Comparison of ENCODE assay signal across 1 cellular context in the genomic region with DNA sequence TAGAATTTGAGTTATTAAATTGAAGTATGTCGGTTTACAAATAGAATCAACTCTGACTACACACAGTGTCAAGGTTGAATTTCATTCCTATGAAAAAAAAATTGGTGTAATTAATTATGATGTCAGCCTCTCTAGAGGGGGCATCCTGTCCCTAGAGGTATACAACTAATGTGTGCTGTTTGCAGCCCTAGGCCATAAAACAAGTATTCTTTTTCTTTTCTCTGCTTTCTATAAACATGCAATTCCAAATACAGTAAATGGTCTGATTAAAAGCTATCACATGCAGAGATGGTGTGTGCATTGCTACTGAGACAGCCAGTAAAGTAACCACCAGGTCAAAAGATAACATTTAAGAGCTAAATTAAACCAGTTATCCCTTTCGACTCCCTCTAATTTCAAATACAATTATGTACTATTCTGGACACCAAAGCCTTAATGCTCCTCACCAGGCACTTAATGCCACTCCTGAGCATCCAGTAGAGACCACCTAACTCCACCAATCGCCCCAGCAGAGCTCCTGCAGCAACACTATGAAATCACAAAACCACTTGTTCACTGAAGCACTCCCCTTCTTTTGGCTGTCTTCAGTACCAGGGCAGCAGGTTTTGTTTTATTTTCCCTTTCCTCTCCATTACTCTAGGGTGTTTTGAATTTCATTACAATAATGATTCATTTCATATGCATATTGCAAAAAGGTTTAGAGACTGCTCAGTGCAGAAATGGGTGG.
A peak's percentile ranks its signal among the peaks of the same experiment; 100 is the strongest.
TF ChIP-seq lines count a peak whose summit lies in the region.

No MANE protein-coding gene starts in this region.

TF ChIP-seq in HEK293, 187 proteins besides CTCF, POLR2A, EP300 and RAD21 (continued from another document):
- TF ChIP-seq, protein P1, sequence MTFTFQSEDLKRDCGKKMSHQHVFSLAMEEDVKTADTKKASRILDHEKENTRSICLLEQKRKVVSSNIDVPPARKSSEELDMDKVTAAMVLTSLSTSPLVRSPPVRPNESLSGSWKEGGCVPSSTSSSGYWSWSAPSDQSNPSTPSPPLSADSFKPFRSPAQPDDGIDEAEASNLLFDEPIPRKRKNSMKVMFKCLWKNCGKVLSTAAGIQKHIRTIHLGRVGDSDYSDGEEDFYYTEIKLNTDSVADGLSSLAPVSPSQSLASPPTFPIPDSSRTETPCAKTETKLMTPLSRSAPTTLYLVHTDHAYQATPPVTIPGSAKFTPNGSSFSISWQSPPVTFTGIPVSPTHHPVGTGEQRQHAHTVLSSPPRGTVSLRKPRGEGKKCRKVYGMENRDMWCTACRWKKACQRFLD (tag by site-specific recombination; IDR thresholded peaks at IDR 0.05), result no peak
- TF ChIP-seq, protein P2, sequence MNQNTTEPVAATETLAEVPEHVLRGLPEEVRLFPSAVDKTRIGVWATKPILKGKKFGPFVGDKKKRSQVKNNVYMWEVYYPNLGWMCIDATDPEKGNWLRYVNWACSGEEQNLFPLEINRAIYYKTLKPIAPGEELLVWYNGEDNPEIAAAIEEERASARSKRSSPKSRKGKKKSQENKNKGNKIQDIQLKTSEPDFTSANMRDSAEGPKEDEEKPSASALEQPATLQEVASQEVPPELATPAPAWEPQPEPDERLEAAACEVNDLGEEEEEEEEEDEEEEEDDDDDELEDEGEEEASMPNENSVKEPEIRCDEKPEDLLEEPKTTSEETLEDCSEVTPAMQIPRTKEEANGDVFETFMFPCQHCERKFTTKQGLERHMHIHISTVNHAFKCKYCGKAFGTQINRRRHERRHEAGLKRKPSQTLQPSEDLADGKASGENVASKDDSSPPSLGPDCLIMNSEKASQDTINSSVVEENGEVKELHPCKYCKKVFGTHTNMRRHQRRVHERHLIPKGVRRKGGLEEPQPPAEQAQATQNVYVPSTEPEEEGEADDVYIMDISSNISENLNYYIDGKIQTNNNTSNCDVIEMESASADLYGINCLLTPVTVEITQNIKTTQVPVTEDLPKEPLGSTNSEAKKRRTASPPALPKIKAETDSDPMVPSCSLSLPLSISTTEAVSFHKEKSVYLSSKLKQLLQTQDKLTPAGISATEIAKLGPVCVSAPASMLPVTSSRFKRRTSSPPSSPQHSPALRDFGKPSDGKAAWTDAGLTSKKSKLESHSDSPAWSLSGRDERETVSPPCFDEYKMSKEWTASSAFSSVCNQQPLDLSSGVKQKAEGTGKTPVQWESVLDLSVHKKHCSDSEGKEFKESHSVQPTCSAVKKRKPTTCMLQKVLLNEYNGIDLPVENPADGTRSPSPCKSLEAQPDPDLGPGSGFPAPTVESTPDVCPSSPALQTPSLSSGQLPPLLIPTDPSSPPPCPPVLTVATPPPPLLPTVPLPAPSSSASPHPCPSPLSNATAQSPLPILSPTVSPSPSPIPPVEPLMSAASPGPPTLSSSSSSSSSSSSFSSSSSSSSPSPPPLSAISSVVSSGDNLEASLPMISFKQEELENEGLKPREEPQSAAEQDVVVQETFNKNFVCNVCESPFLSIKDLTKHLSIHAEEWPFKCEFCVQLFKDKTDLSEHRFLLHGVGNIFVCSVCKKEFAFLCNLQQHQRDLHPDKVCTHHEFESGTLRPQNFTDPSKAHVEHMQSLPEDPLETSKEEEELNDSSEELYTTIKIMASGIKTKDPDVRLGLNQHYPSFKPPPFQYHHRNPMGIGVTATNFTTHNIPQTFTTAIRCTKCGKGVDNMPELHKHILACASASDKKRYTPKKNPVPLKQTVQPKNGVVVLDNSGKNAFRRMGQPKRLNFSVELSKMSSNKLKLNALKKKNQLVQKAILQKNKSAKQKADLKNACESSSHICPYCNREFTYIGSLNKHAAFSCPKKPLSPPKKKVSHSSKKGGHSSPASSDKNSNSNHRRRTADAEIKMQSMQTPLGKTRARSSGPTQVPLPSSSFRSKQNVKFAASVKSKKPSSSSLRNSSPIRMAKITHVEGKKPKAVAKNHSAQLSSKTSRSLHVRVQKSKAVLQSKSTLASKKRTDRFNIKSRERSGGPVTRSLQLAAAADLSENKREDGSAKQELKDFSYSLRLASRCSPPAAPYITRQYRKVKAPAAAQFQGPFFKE (tag by site-specific recombination; IDR thresholded peaks at IDR 0.05; ENCODE audit: borderline replicate concordance), result no peak
- TF ChIP-seq ZNF248 (tag by site-specific recombination; IDR thresholded peaks at IDR 0.05) (no peak), ZFP69B (tag by site-specific recombination; IDR thresholded peaks at IDR 0.05) (no peak), ZNF324 (tag by site-specific recombination; IDR thresholded peaks at IDR 0.05) (0 out of 2 replicates have a peak, but pooled peaks have one; percentile 41), REPIN1 (tag by site-specific recombination; IDR thresholded peaks at IDR 0.05; ENCODE audit: low read depth) (no peak), ZNF549 (tag by site-specific recombination; IDR thresholded peaks at IDR 0.05) (no peak), ZNF350 (tag by site-specific recombination; IDR thresholded peaks at IDR 0.05) (no peak), ZNF133 (tag by site-specific recombination; IDR thresholded peaks at IDR 0.05) (no peak), GLI2 (tag by site-specific recombination; IDR thresholded peaks at IDR 0.05; ENCODE audit: borderline replicate concordance, low read depth) (no peak), ZNF157 (tag by site-specific recombination; IDR thresholded peaks at IDR 0.05) (no peak), SETDB1 (IDR thresholded peaks at IDR 0.05; ENCODE audit: insufficient read length, low read length) (no peak), ZNF596 (tag by site-specific recombination; IDR thresholded peaks at IDR 0.05) (no peak; the same call in 1 of the 2 replicates), ZNF341 (tag by site-specific recombination; IDR thresholded peaks at IDR 0.05; ENCODE audit: low read depth) (no peak), ZNF416 (tag by site-specific recombination; IDR thresholded peaks at IDR 0.05) (no peak), ZNF560 (tag by site-specific recombination; IDR thresholded peaks at IDR 0.05; ENCODE audit: borderline replicate concordance) (no peak), KLF8 (tag by site-specific recombination; IDR thresholded peaks at IDR 0.05) (no peak), ZNF366 (tag by site-specific recombination; conservative IDR thresholded peaks at IDR 0.05) (no peak), INSM2 (tag by site-specific recombination; IDR thresholded peaks at IDR 0.05) (no peak), ZNF112 (tag by site-specific recombination; IDR thresholded peaks at IDR 0.05) (no peak), ZNF48 (tag by site-specific recombination; IDR thresholded peaks at IDR 0.05) (no peak), ZNF202 (tag by site-specific recombination; IDR thresholded peaks at IDR 0.05; ENCODE audit: borderline replicate concordance) (no peak), SP7 (tag by site-specific recombination; IDR thresholded peaks at IDR 0.05) (no peak; the same call in 1 of the 2 replicates), ZNF311 (tag by site-specific recombination; IDR thresholded peaks at IDR 0.05; ENCODE audit: borderline replicate concordance) (no peak), ZNF473 (tag by site-specific recombination; IDR thresholded peaks at IDR 0.05) (no peak), ZNF555 (tag by site-specific recombination; conservative IDR thresholded peaks at IDR 0.05) (no peak), YY2 (tag by site-specific recombination; IDR thresholded peaks at IDR 0.05) (no peak), KLF9 (tag by site-specific recombination; IDR thresholded peaks at IDR 0.05; ENCODE audit: low read depth) (no peak), ZNF24 (tag by site-specific recombination; IDR thresholded peaks at IDR 0.05) (0 out of 2 replicates have a peak, but pooled peaks have one; percentile 17), ZNF670 (tag by site-specific recombination; IDR thresholded peaks at IDR 0.05; ENCODE audit: low read depth) (no peak), ZNF654 (tag by site-specific recombination; IDR thresholded peaks at IDR 0.05; ENCODE audit: low read depth) (no peak), ZNF791 (tag by site-specific recombination; IDR thresholded peaks at IDR 0.05) (no peak), ZIC2 (tag by site-specific recombination; IDR thresholded peaks at IDR 0.05) (peak; percentile 59), ZBTB48 (tag by site-specific recombination; IDR thresholded peaks at IDR 0.05) (no peak), ZNF398 (tag by site-specific recombination; IDR thresholded peaks at IDR 0.05) (no peak)
- TF ChIP-seq, protein P3, sequence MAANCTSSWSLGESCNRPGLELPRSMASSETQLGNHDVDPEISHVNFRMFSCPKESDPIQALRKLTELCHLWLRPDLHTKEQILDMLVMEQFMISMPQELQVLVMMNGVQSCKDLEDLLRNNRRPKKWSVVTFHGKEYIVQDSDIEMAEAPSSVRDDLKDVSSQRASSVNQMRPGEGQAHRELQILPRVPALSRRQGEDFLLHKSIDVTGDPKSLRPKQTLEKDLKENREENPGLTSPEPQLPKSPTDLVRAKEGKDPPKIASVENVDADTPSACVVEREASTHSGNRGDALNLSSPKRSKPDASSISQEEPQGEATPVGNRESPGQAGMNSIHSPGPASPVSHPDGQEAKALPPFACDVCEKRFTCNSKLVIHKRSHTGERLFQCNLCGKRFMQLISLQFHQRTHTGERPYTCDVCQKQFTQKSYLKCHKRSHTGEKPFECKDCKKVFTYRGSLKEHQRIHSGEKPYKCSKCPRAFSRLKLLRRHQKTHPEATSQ (tag by site-specific recombination; IDR thresholded peaks at IDR 0.05), result no peak
- TF ChIP-seq, protein P4, sequence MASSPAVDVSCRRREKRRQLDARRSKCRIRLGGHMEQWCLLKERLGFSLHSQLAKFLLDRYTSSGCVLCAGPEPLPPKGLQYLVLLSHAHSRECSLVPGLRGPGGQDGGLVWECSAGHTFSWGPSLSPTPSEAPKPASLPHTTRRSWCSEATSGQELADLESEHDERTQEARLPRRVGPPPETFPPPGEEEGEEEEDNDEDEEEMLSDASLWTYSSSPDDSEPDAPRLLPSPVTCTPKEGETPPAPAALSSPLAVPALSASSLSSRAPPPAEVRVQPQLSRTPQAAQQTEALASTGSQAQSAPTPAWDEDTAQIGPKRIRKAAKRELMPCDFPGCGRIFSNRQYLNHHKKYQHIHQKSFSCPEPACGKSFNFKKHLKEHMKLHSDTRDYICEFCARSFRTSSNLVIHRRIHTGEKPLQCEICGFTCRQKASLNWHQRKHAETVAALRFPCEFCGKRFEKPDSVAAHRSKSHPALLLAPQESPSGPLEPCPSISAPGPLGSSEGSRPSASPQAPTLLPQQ (tag by site-specific recombination; IDR thresholded peaks at IDR 0.05), result no peak
- TF ChIP-seq, protein P5, sequence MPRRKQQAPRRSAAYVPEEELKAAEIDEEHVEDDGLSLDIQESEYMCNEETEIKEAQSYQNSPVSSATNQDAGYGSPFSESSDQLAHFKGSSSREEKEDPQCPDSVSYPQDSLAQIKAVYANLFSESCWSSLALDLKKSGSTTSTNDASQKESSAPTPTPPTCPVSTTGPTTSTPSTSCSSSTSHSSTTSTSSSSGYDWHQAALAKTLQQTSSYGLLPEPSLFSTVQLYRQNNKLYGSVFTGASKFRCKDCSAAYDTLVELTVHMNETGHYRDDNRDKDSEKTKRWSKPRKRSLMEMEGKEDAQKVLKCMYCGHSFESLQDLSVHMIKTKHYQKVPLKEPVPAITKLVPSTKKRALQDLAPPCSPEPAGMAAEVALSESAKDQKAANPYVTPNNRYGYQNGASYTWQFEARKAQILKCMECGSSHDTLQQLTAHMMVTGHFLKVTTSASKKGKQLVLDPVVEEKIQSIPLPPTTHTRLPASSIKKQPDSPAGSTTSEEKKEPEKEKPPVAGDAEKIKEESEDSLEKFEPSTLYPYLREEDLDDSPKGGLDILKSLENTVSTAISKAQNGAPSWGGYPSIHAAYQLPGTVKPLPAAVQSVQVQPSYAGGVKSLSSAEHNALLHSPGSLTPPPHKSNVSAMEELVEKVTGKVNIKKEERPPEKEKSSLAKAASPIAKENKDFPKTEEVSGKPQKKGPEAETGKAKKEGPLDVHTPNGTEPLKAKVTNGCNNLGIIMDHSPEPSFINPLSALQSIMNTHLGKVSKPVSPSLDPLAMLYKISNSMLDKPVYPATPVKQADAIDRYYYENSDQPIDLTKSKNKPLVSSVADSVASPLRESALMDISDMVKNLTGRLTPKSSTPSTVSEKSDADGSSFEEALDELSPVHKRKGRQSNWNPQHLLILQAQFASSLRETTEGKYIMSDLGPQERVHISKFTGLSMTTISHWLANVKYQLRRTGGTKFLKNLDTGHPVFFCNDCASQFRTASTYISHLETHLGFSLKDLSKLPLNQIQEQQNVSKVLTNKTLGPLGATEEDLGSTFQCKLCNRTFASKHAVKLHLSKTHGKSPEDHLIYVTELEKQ (tag by site-specific recombination; IDR thresholded peaks at IDR 0.05; ENCODE audit: borderline replicate concordance), result no peak
- TF ChIP-seq, protein P6, sequence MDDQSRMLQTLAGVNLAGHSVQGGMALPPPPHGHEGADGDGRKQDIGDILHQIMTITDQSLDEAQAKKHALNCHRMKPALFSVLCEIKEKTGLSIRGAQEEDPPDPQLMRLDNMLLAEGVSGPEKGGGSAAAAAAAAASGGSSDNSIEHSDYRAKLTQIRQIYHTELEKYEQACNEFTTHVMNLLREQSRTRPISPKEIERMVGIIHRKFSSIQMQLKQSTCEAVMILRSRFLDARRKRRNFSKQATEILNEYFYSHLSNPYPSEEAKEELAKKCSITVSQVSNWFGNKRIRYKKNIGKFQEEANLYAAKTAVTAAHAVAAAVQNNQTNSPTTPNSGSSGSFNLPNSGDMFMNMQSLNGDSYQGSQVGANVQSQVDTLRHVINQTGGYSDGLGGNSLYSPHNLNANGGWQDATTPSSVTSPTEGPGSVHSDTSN (CRISPR knock-in tag; IDR thresholded peaks at IDR 0.05), result no peak
